8 cellular contexts compared by ENCODE assay signal in genomic region chr1:145978860-145979745, GRCh38. TPM values are rescaled to one million over a fixed set of nuclear protein-coding genes. Genes with fewer than 3 reads are reported as not detected.
DNase-seq lines count a peak whose midpoint lies in the region; ATAC-seq and TF ChIP-seq lines count a peak whose summit lies in the region.

No MANE protein-coding gene starts in this region.

- H3K27me3 Mint-ChIP-seq in activated T-cell treated with anti-CD3 and anti-CD28 coated beads, Interleukin-2, amount 50 U/mL, for 72 hours (ENCODE audit: low read depth) = no peaks in the 10 kb centered on the region
- H3K27me3 Mint-ChIP-seq in naive thymus-derived CD8-positive, alpha-beta T cell = no peaks in the 10 kb centered on the region

- POLR2A ChIA-PET in Panc1 (lab: Charles Lee) = interaction anchor here (0.5 to 0.6 kb wide), 3 partner anchors 18 to 110 kb away, joined by 3 to 4 read pairs (median 3); no protein-coding TSS in a partner anchor
- POLR2A ChIA-PET in naive thymus-derived CD8-positive, alpha-beta T cell (lab: Charles Lee) = interaction anchor here (0.9 to 30.6 kb wide), 9 partner anchors 18 to 134 kb away, joined by 3 to 1573 read pairs (median 9); partner anchors contain the start of genes ANKRD34A, LIX1L, NUDT17 and POLR3GL

- 5 to 10% (median 7%) methylated on average over 9 of the region's 9 CpGs for WGBS in stomach, 5 donors

- intact Hi-C loops in Panc1 (cut with micrococcal nuclease; ENCODE audit: unreplicated experiment) = loop anchor here (5.0 kb wide), 1 partner anchor 33 kb away; no protein-coding TSS in a partner anchor
- intact Hi-C loops in stomach (cut with DNase I; ENCODE audit: low total_unique reads) = no loop called here

- DNase-seq in DMS 273 treated with DMSO at 0.1 percent for 48 hours (lab: John Stamatoyannopoulos, UW) (peak; percentile 95), Panc1 (ENCODE audit: low read depth, low spot score) (no peak), fibroblast of peridontal ligament (ENCODE audit: extremely low read depth) (peak; percentile 100), stomach (peak; percentile 91)
- DNase-seq in activated T-cell treated with anti-CD3 and anti-CD28 coated beads, Interleukin-2, amount 50 U/mL, for 72 hours = peak; percentile 86 to 89
- DNase-seq in naive thymus-derived CD8-positive, alpha-beta T cell = peak; percentile 42 to 91 (median 78)

- H3K4me3 Mint-ChIP-seq in activated T-cell treated with anti-CD3 and anti-CD28 coated beads, Interleukin-2, amount 50 U/mL, for 72 hours = no peak overlapping the region
- H3K4me3 Mint-ChIP-seq in naive thymus-derived CD8-positive, alpha-beta T cell = no peak overlapping the region

- TF ChIP-seq CTCF in Panc1 (IDR thresholded peaks at IDR 0.05) (peak; percentile 26), stomach (IDR thresholded peaks at IDR 0.05) (peak in 1 of 7 experiments; percentile 17)

- H3K4me1 ChIP-seq in HUES6 (ENCODE audit: control insufficient read depth, insufficient read depth, low read length) (peaks cover 41% of the 10 kb centered on the region), Panc1 (ENCODE audit: control insufficient read depth, insufficient read depth, low read length) (0 out of 2 replicates have a peak, but pooled peaks cover 4% of the 10 kb centered on the region), stomach (peaks cover 58 to 73% (median 70%) of the 10 kb centered on the region in 4 donors)

- no TSS peak for BruUV-seq in Panc1 (replicated peaks; lab: Mats Ljungman, UMichigan)

- H3K36me3 Mint-ChIP-seq in activated T-cell treated with anti-CD3 and anti-CD28 coated beads, Interleukin-2, amount 50 U/mL, for 72 hours (ENCODE audit: insufficient read depth in 2 of 2) = no peaks in the 10 kb centered on the region
- H3K36me3 Mint-ChIP-seq in naive thymus-derived CD8-positive, alpha-beta T cell = peaks cover 0 to 16% (median 1%) of the 10 kb centered on the region in 3 donors

- ATAC-seq in GM21526 (IDR thresholded peaks at IDR 0.05; ENCODE audit: low FRiP score, unreplicated experiment) (peak; percentile 80), Panc1 (no peak)
- peak; percentile 89 to 90 for ATAC-seq in activated T-cell treated with anti-CD3 and anti-CD28 coated beads, Interleukin-2, amount 50 U/mL, for 72 hours (replicated peaks in 1 of 2)
- ATAC-seq in naive thymus-derived CD8-positive, alpha-beta T cell = peak; percentile 74 to 79

- peak; percentile 59 for TF ChIP-seq EP300 in stomach (IDR thresholded peaks at IDR 0.05)

- no peaks in the 10 kb centered on the region for H3K9me3 Mint-ChIP-seq in activated T-cell treated with anti-CD3 and anti-CD28 coated beads, Interleukin-2, amount 50 U/mL, for 72 hours
- no peaks in the 10 kb centered on the region for H3K9me3 Mint-ChIP-seq in naive thymus-derived CD8-positive, alpha-beta T cell

- H3K27ac ChIP-seq in HUES6 (ENCODE audit: low read depth, low read length) (peak overlapping the region; percentile 89), Panc1 (ENCODE audit: low read length) (no peak overlapping the region), stomach (peak overlapping the region; percentile 86 to 100 (median 96))

- in situ Hi-C loops in Panc1 (cut with HindIII; ENCODE audit: low pct_unique_long_range_greater_than_20kb, low sequenced_read_pairs) = no loop called here

- H3K4me3 ChIP-seq in HUES6 (ENCODE audit: low read depth, low read length) (peak overlapping the region; percentile 53), Panc1 (ENCODE audit: low read depth in 2 of 2, low read length in 2 of 2) (no peak overlapping the region), stomach (peak overlapping the region in 3 of 4 donors; percentile 11 to 33 (median 14))

- H3K9ac ChIP-seq in HUES6 (ENCODE audit: low read length) = peak overlapping the region; percentile 90

- no peaks in the 10 kb centered on the region for H3K27me3 ChIP-seq in HUES6 (ENCODE audit: control insufficient read depth, insufficient read depth, low read length)
- no peaks in the 10 kb centered on the region for H3K27me3 ChIP-seq in Panc1 (ENCODE audit: control insufficient read depth, insufficient read depth, low read length)
- H3K27me3 ChIP-seq in stomach = no peaks in the 10 kb centered on the region

- H3K4me1 Mint-ChIP-seq in activated T-cell treated with anti-CD3 and anti-CD28 coated beads, Interleukin-2, amount 50 U/mL, for 72 hours (ENCODE audit: low read depth) = peaks cover 8% of the 10 kb centered on the region
- H3K4me1 Mint-ChIP-seq in naive thymus-derived CD8-positive, alpha-beta T cell = peaks cover 2 to 45% (median 39%) of the 10 kb centered on the region in 4 donors

- TF ChIP-seq POLR2A in stomach (IDR thresholded peaks at IDR 0.05) = peak in 1 of 4 donors; percentile 36

- H3K36me3 ChIP-seq in HUES6 (ENCODE audit: control insufficient read depth, insufficient read depth, low read length) (no peaks in the 10 kb centered on the region), Panc1 (ENCODE audit: control insufficient read depth, insufficient read depth, low read length) (no peaks in the 10 kb centered on the region), stomach (peaks cover 0 to 14% (median 4%) of the 10 kb centered on the region in 4 donors)

- H3K9me3 ChIP-seq in HUES6 (ENCODE audit: control insufficient read depth, insufficient read depth, low read depth, low read length) = no peaks in the 10 kb centered on the region
- no peaks in the 10 kb centered on the region for H3K9me3 ChIP-seq in Panc1 (ENCODE audit: control insufficient read depth, insufficient read depth, low read depth, low read length)
- no peaks in the 10 kb centered on the region for H3K9me3 ChIP-seq in stomach

- CTCF ChIA-PET in Panc1 (lab: Charles Lee) = interaction anchor here (0.7 kb wide), 1 partner anchor 53 kb away, joined by 3 read pairs; no protein-coding TSS in a partner anchor

- H3K27ac Mint-ChIP-seq in activated T-cell treated with anti-CD3 and anti-CD28 coated beads, Interleukin-2, amount 50 U/mL, for 72 hours = no peak overlapping the region
- H3K27ac Mint-ChIP-seq in naive thymus-derived CD8-positive, alpha-beta T cell = no peak overlapping the region

RNA-seq across cellular contexts. Expression of gene POLR3GL, which starts 14.6 kb away (rescaled TPM):
- total RNA-seq in Panc1 (2021; ENCODE audit: unreplicated experiment) (14.9 TPM), stomach (100 to 1,000 TPM in 1 of 5 donors, 10 to 100 TPM in 3, 1 to 10 TPM in 1; 5.8 to 165 (median 18.9) TPM)
- polyA plus RNA-seq in Panc1 (2012; ENCODE audit: insufficient read length) = 15.6 TPM
- 10 to 100 TPM; 32.5 to 36.1 TPM for total RNA-seq in activated T-cell treated with anti-CD3 and anti-CD28 coated beads, Interleukin-2, amount 50 U/mL, for 72 hours
- total RNA-seq in naive thymus-derived CD8-positive, alpha-beta T cell = 10 to 100 TPM; 32.5 to 34.4 TPM
- polyA plus RNA-seq in naive thymus-derived CD8-positive, alpha-beta T cell = 100 to 1,000 TPM in 1 of 3 donors, 10 to 100 TPM in 2; 98.4 to 101 (median 98.6) TPM
- 10 to 100 TPM; 31.4 to 53.2 (median 43.9) TPM for polyA plus RNA-seq in stomach

RNA-seq across cellular contexts. Expression of gene ANKRD34A, which starts 14.7 kb away (rescaled TPM):
- total RNA-seq in Panc1 (2021; ENCODE audit: unreplicated experiment) (1.4 TPM), stomach (1 to 10 TPM in 1 of 5 donors, under 1 TPM in 2, not detected in 2; 0.73 to 2.6 (median 0.87) TPM)
- 2.9 TPM for polyA plus RNA-seq in Panc1 (2012; ENCODE audit: insufficient read length)
- 1 to 10 TPM; 2.6 to 3.6 TPM for total RNA-seq in activated T-cell treated with anti-CD3 and anti-CD28 coated beads, Interleukin-2, amount 50 U/mL, for 72 hours
- 1 to 10 TPM in 1 of 2 experiments, under 1 TPM in 1; 0.96 to 1.6 TPM for total RNA-seq in naive thymus-derived CD8-positive, alpha-beta T cell
- under 1 TPM; 0.12 to 0.38 (median 0.25) TPM for polyA plus RNA-seq in naive thymus-derived CD8-positive, alpha-beta T cell
- polyA plus RNA-seq in stomach = under 1 TPM in 2 of 3 donors, not detected in 1; 0.19 to 0.45 TPM

RNA-seq across cellular contexts. Expression of gene TXNIP, which starts 17.3 kb away (rescaled TPM):
- 15.2 TPM for total RNA-seq in Panc1 (2021; ENCODE audit: unreplicated experiment)
- 21.1 TPM for polyA plus RNA-seq in Panc1 (2012; ENCODE audit: insufficient read length)
- 100 to 1,000 TPM; 141 to 212 TPM for total RNA-seq in activated T-cell treated with anti-CD3 and anti-CD28 coated beads, Interleukin-2, amount 50 U/mL, for 72 hours
- total RNA-seq in naive thymus-derived CD8-positive, alpha-beta T cell = 100 to 1,000 TPM; 836 to 848 TPM
- 1,000 to 10,000 TPM; 4,009 to 5,114 (median 5,016) TPM for polyA plus RNA-seq in naive thymus-derived CD8-positive, alpha-beta T cell
- 1,000 to 10,000 TPM in 3 of 5 donors, 100 to 1,000 TPM in 2; 204 to 3,386 (median 1,054) TPM for total RNA-seq in stomach
- 100 to 1,000 TPM; 217 to 613 (median 334) TPM for polyA plus RNA-seq in stomach

RNA-seq across cellular contexts. Expression of gene LIX1L, which starts 21.3 kb away (rescaled TPM):
- total RNA-seq in Panc1 (2021; ENCODE audit: unreplicated experiment) (23.3 TPM), stomach (10 to 100 TPM in 3 of 5 donors, 1 to 10 TPM in 2; 5.8 to 28.4 (median 14.0) TPM)
- polyA plus RNA-seq in Panc1 (2012; ENCODE audit: insufficient read length) = 8.6 TPM
- total RNA-seq in activated T-cell treated with anti-CD3 and anti-CD28 coated beads, Interleukin-2, amount 50 U/mL, for 72 hours = 10 to 100 TPM; 36.9 to 39.5 TPM
- total RNA-seq in naive thymus-derived CD8-positive, alpha-beta T cell = 10 to 100 TPM; 54.6 to 59.4 TPM
- 10 to 100 TPM; 26.3 to 31.7 (median 29.3) TPM for polyA plus RNA-seq in naive thymus-derived CD8-positive, alpha-beta T cell
- polyA plus RNA-seq in stomach = 1 to 10 TPM; 7.2 to 8.2 (median 7.4) TPM

RNA-seq across cellular contexts. Expression of gene HJV, which starts 42.4 kb away (rescaled TPM):
- total RNA-seq in Panc1 (2021; ENCODE audit: unreplicated experiment) = not detected
- polyA plus RNA-seq in Panc1 (2012; ENCODE audit: insufficient read length) = not detected
- not detected for total RNA-seq in activated T-cell treated with anti-CD3 and anti-CD28 coated beads, Interleukin-2, amount 50 U/mL, for 72 hours
- not detected for total RNA-seq in naive thymus-derived CD8-positive, alpha-beta T cell
- not detected for polyA plus RNA-seq in naive thymus-derived CD8-positive, alpha-beta T cell
- total RNA-seq in stomach = not detected
- polyA plus RNA-seq in stomach = not detected

Comparison
In these comparisons a context has a peak if more than half of its experiments do, and no peak if none do; other contexts are left out.
1. H3K4me3 ChIP-seq: peak in HUES6 (single experiment) and stomach (3 of 4); none in Panc1 (0 of 2).